In the genomic region with DNA sequence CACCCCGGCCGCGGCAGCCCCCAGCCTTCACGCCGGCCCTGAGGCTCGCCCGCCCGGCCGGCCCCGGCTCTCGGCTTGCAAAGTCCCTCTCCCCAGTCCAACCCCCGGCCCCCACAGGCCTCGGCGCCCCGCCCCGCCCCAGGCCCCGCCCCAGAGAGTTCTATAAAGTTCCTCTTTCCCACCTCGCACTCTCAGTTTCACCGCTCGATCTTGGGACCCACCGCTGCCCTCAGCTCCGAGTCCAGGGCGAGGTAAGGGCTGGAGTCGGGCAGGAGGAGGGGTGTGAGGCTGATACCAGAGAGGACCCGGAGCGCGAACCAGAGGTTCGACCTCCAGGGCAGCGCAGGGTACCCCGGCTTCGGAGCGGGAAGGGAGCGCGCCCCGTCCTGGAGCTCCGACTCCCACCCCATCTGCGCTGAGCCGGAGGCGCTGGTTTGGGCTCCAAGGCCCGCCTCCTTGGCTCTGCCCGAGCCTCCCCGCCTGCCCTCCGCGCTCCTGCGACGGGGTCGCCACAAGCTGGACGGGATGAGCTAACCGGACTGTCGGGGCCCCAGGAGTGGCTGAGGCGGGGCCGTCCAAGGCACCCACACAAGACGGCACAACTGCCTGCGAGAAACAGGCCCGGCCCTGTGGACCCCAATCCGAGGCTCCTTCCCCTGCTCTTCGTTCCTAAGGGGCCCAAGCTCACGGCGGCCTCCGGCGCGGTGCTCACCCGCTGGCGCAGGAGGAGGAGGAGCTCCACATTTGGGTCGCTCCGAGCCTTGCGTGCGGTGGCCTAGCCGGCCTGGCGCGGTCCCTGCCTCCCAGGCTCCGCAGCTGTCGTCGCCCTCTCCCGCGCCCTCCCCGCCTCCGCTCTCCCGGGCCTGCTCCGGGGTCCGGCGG, we compare ENCODE assay signal across 9 cellular contexts. TPM values are rescaled to one million over a fixed set of nuclear protein-coding genes. Genes with fewer than 3 reads are reported as not detected.
DNase-seq lines count a peak whose midpoint lies in the region; ATAC-seq and TF ChIP-seq lines count a peak whose summit lies in the region.
"Had no signal": no experiment of that assay in that cellular context is flagged by ENCODE, and none has a peak within 500 bp of the region (broad histone marks: within the 10 kb centered on the region; RNA-seq: fewer than 3 reads in every experiment).

A gene (plus strand): TSS at position 194 of the 882 bp plus-strand sequence. CDS start 1,401 bp downstream, outside the sequence.

- H3K27ac Mint-ChIP-seq in endodermal cell = no peak within 1 kb of the TSS
- H3K27ac Mint-ChIP-seq in neural crest cell (ENCODE audit: unreplicated experiment) = no peak within 1 kb of the TSS

- DNase-seq in activated CD4-positive, alpha-beta T cell treated with anti-CD3 and anti-CD28 coated beads for 24 hours (ENCODE audit: low read depth in 2 of 2) = peak; percentile 63 to 73
- DNase-seq in endodermal cell = peak; percentile 84
- no peak for DNase-seq in neural crest cell (ENCODE audit: low read depth, low spot score)
- DNase-seq in tibial nerve (ENCODE audit: low spot score in 2 of 2) = no peak
- DNase-seq in AML-193 (lab: John Stamatoyannopoulos, UW) = no peak
- DNase-seq in GDM1 (lab: John Stamatoyannopoulos, UW) = no peak

- H3K4me1 ChIP-seq in endodermal cell (ENCODE audit: control insufficient read depth, insufficient read depth, low read length) = no peaks in the 10 kb centered on the region
- peaks cover 0 to 37% (median 11%) of the 10 kb centered on the region in 4 donors for H3K4me1 ChIP-seq in tibial nerve

- TF ChIP-seq CTCF in endodermal cell (conservative IDR thresholded peaks at IDR 0.05) (no peak), neural crest cell (conservative IDR thresholded peaks at IDR 0.05) (no peak), tibial nerve (IDR thresholded peaks at IDR 0.05) (no peak)

- TF ChIP-seq POLR2A in GM18505 (IDR thresholded peaks at IDR 0.05; ENCODE audit: borderline replicate concordance, extremely low read depth, insufficient read depth, insufficient read length) (peak; percentile 100), tibial nerve (IDR thresholded peaks at IDR 0.05) (peak in 1 of 2 donors; percentile 24)

- H3K36me3 Mint-ChIP-seq in endodermal cell (ENCODE audit: low read depth) (no peaks in the 10 kb centered on the region), neural crest cell (ENCODE audit: low read depth) (peaks cover 3% of the 10 kb centered on the region)

- peak within 1 kb of the TSS; percentile 50 for H3K4me3 Mint-ChIP-seq in endodermal cell
- H3K4me3 Mint-ChIP-seq in neural crest cell = peak within 1 kb of the TSS; percentile 65

- 0 to 1% methylated on average over 21 to 82 of the region's 82 CpGs for WGBS in endodermal cell (ENCODE audit: insufficient coverage in 1 of 2, insufficient read length in 1 of 2), 2 experiments
- 1 to 3% methylated on average over 52 to 58 of the region's 82 CpGs for WGBS in tibial nerve, 2 donors

- H3K27me3 Mint-ChIP-seq in endodermal cell (ENCODE audit: insufficient read depth) (peaks cover 90% of the 10 kb centered on the region), neural crest cell (ENCODE audit: low read depth) (peaks cover 95% of the 10 kb centered on the region)

- H3K9me3 Mint-ChIP-seq in endodermal cell (no peaks in the 10 kb centered on the region), neural crest cell (no peaks in the 10 kb centered on the region)

- H3K27me3 ChIP-seq in endodermal cell (ENCODE audit: control insufficient read depth, insufficient read depth, low read length, poor library complexity, severe bottlenecking) = peaks cover 97% of the 10 kb centered on the region
- H3K27me3 ChIP-seq in tibial nerve = peaks cover 0 to 80% of the 10 kb centered on the region in 2 donors

- TF ChIP-seq EP300 in tibial nerve (IDR thresholded peaks at IDR 0.05) = peak in 1 of 2 donors; percentile 30

- H3K4me3 ChIP-seq in endodermal cell (ENCODE audit: low read length) (peak within 1 kb of the TSS; percentile 64), tibial nerve (peak within 1 kb of the TSS; percentile 20 to 55 (median 46))
- H3K4me3 ChIP-seq: K562 had no signal

- ATAC-seq in GM18505 (IDR thresholded peaks at IDR 0.05; ENCODE audit: unreplicated experiment) (peak; percentile 51), HG02840 (IDR thresholded peaks at IDR 0.05; ENCODE audit: low FRiP score, unreplicated experiment) (peak; percentile 47)
- ATAC-seq: K562 had no signal

- H3K4me1 Mint-ChIP-seq in endodermal cell (peaks cover 5% of the 10 kb centered on the region), neural crest cell (peaks cover 11% of the 10 kb centered on the region)

- H3K36me3 ChIP-seq in endodermal cell (ENCODE audit: control insufficient read depth, insufficient read depth, low read length) (no peaks in the 10 kb centered on the region), tibial nerve (no peaks in the 10 kb centered on the region)

- no peak within 1 kb of the TSS for H3K27ac ChIP-seq in endodermal cell (ENCODE audit: low read depth, low read length)
- H3K27ac ChIP-seq in tibial nerve = peak within 1 kb of the TSS in 1 of 4 donors; percentile 72

- H3K9me3 ChIP-seq in endodermal cell (ENCODE audit: control insufficient read depth, low read length) (no peaks in the 10 kb centered on the region), tibial nerve (no peaks in the 10 kb centered on the region)

- no peak within 1 kb of the TSS for H3K9ac ChIP-seq in endodermal cell (ENCODE audit: extremely low read depth, low read length, poor library complexity, severe bottlenecking)

RNA-seq across cellular contexts. Expression of the gene that starts here (rescaled TPM):
- total RNA-seq in endodermal cell = not detected
- 0.32 TPM for polyA plus RNA-seq in endodermal cell (2013, experiment 1 of 2)
- 0.79 TPM for polyA plus RNA-seq in endodermal cell (2013, experiment 2 of 2)
- total RNA-seq in neural crest cell = 0.30 TPM in 1 of 2 replicates, not detected in the other
- 1 to 10 TPM in 3 of 4 donors, under 1 TPM in 1; 0.22 to 6.9 (median 2.3) TPM for total RNA-seq in tibial nerve

Comparison
In these comparisons a context has a peak if more than half of its experiments do, and no peak if none do; other contexts are left out.
1. Peak in DNase-seq and H3K4me3 ChIP-seq in endodermal cell; RNA of the gene not detected or under 1 TPM.
2. DNase-seq: peak in activated CD4-positive, alpha-beta T cell treated with anti-CD3 and anti-CD28 coated beads for 24 hours (2 of 2); none in neural crest cell (single experiment), tibial nerve (0 of 2), AML-193 (0 of 2) and GDM1 (single experiment).